36 cellular contexts compared by ENCODE assay signal in the genomic region with DNA sequence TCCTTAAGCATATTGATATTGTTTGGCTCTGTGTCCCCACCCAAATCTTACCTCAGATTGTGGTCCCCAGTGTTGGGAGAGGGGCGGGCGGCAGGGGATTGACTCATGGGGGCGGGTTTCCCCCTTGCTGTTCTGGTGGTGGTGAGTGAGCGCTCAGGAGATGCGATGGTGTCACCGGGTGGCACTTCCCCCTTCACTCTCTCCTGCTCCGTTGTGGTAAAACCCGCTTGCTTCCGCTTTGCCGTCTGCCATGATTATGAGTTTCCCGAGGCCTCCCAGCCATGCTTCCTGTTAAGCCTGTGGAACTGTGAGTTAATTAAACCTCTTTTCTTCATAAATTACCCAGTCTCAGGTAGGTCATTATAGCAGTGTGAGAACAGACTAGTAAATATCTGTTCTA.
"Had no signal": no experiment of that assay in that cellular context is flagged by ENCODE, and none has a peak within 500 bp of the region (broad histone marks: within the 10 kb centered on the region; RNA-seq: fewer than 3 reads in every experiment).

No MANE protein-coding gene starts in this region.

- H3K27me3 ChIP-seq: brain microvascular endothelial cell had no signal

- H3K9me3 Mint-ChIP-seq: activated B cell treated with CpG ODN at 0.5 μM for 24 hours; activated T-cell treated with anti-CD3 and anti-CD28 coated beads, Interleukin-2, amount 50 U/mL, for 4 hours had no signal

- H3K4me1 Mint-ChIP-seq: activated B cell treated with CpG ODN at 0.5 μM for 24 hours; activated naive CD8-positive, alpha-beta T cell treated with anti-CD3 and anti-CD28 coated beads for 36 hours had no signal

- H3K27ac Mint-ChIP-seq: activated B cell treated with CpG ODN at 0.5 μM for 24 hours; activated CD4-positive, alpha-beta memory T cell treated with anti-CD3 and anti-CD28 coated beads for 36 hours; activated naive CD8-positive, alpha-beta T cell treated with anti-CD3 and anti-CD28 coated beads for 36 hours; activated T-helper 1 cell treated with anti-CD3 and anti-CD28 coated beads, Interleukin-12 subunit alpha, Interleukin-12 subunit beta, Interleukin-2, Interleukin-4 antibody, amounts not matched to agents 30 ng/mL and 10 ng/mL and 1 ng/mL, durations not matched to agents 14 hours and 24 hours and 36 hours had no signal

- H3K36me3 ChIP-seq: brain microvascular endothelial cell had no signal

- H3K4me3 Mint-ChIP-seq: activated B cell treated with CpG ODN at 0.5 μM for 24 hours; activated CD4-positive, alpha-beta memory T cell treated with anti-CD3 and anti-CD28 coated beads for 36 hours; activated naive CD8-positive, alpha-beta T cell treated with anti-CD3 and anti-CD28 coated beads for 36 hours; activated T-cell treated with anti-CD3 and anti-CD28 coated beads, Interleukin-2, amount 50 U/mL, for 4 hours; activated T-helper 1 cell treated with anti-CD3 and anti-CD28 coated beads, Interleukin-12 subunit alpha, Interleukin-12 subunit beta, Interleukin-2, Interleukin-4 antibody, amounts not matched to agents 30 ng/mL and 10 ng/mL and 1 ng/mL, durations not matched to agents 14 hours and 24 hours and 36 hours had no signal

- H3K27ac ChIP-seq: brain microvascular endothelial cell, RWPE1, VCaP had no signal

- H3K27me3 Mint-ChIP-seq: activated B cell treated with CpG ODN at 0.5 μM for 24 hours; activated CD4-positive, alpha-beta memory T cell treated with anti-CD3 and anti-CD28 coated beads for 36 hours had no signal

- H3K36me3 Mint-ChIP-seq: activated CD4-positive, alpha-beta memory T cell treated with anti-CD3 and anti-CD28 coated beads for 36 hours; activated naive CD8-positive, alpha-beta T cell treated with anti-CD3 and anti-CD28 coated beads for 36 hours had no signal

- ATAC-seq: activated T-cell treated with anti-CD3 and anti-CD28 coated beads, Interleukin-2, amount 50 U/mL, for 4 hours; PC-3; Right ventricle myocardium inferior; SK-N-SH treated with all-trans-retinoic acid at 6 μM for 48 hours had no signal

- DNase-seq: activated B cell treated with CpG ODN at 0.5 μM for 24 hours; activated CD4-positive, alpha-beta memory T cell treated with anti-CD3 and anti-CD28 coated beads for 36 hours; activated CD4-positive, alpha-beta T cell treated with anti-CD3 and anti-CD28 coated beads for 4 hours; activated CD4-positive, alpha-beta T cell treated with anti-CD3 and anti-CD28 coated beads, Interleukin-2, amount 50 U/mL, for 1 hour; activated CD4-positive, CD25-positive, alpha-beta regulatory T cell treated with anti-CD3 and anti-CD28 coated beads, Interleukin-2, amount 50 U/mL, for 72 hours; activated CD8-positive, alpha-beta memory T cell treated with anti-CD3 and anti-CD28 coated beads, Interleukin-2, amount 50 U/mL, for 4 hours; activated naive CD4-positive, alpha-beta T cell; activated naive CD4-positive, alpha-beta T cell treated with anti-CD3 and anti-CD28 coated beads, Interleukin-2, amount 50 U/mL, for 16 hours; activated naive CD8-positive, alpha-beta T cell treated with anti-CD3 and anti-CD28 coated beads for 36 hours; activated T-cell treated with anti-CD3 and anti-CD28 coated beads for 4 hours; activated T-cell treated with anti-CD3 and anti-CD28 coated beads, Interleukin-2, amount 50 U/mL, for 4 hours; amniotic stem cell; aorta; brain microvascular endothelial cell; central memory CD4-positive, alpha-beta T cell; MM.1S; MV-4-11; NCI-H1092 treated with DMSO at 0.1 percent for 48 hours; NCI-H1417; NCI-H146; NCI-H187; NCI-H2029 treated with DMSO at 0.1 percent for 48 hours; NCI-H2107; NCI-H510A; NCI-H526; NCI-H748 treated with DMSO at 0.1 percent for 48 hours; NK-92 treated with Interleukin-12 subunit alpha and Interleukin-12 subunit beta, amount 100 ng/mL, for 24 hours; PC-3; SIG-M5; SW 1271; T1000 had no signal
